Comparison of ENCODE assay signal across 12 cellular contexts in the genomic region with DNA sequence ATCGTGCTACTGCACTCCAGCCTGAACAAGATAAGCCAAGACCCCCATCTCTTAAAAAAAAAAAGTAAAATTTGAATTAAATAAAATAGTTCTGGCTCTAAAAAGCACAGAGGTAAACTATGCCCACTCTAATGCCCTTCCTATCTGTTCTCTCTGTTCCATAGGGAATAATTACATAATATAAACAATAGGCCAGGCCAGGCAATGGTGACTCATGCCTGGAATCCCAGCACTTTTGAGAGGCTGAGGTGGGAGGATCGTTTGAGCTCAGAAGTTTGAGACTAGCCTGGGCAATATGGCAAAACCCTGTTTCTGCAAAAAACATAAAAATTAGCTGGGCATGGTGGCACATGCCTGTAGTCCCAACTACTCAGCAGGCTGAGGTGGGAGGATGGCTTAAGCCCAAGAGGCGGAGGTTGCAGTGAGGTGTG. TPM values are rescaled to one million over a fixed set of nuclear protein-coding genes. Genes with fewer than 3 reads are reported as not detected.
A peak's percentile ranks its signal among the peaks of the same experiment; 100 is the strongest.
DNase-seq lines count a peak whose midpoint lies in the region; ATAC-seq and TF ChIP-seq lines count a peak whose summit lies in the region.
"Had no signal": no experiment of that assay in that cellular context is flagged by ENCODE, and none has a peak within 500 bp of the region (broad histone marks: within the 10 kb centered on the region; RNA-seq: fewer than 3 reads in every experiment).

No MANE protein-coding gene starts in this region.

- no peak overlapping the region for H3K23ac ChIP-seq in mesenchymal stem cell (ENCODE audit: low read length in 2 of 2)

- H2BK15ac ChIP-seq in mesenchymal stem cell (ENCODE audit: low read depth, poor library complexity, severe bottlenecking) = no peak overlapping the region

- H2AK5ac ChIP-seq in mesenchymal stem cell (ENCODE audit: low read length, severe bottlenecking) = no peak overlapping the region

- no peak overlapping the region for H2BK12ac ChIP-seq in mesenchymal stem cell (ENCODE audit: low read length in 2 of 2)

- POLR2A ChIA-PET in AG04450 (lab: Yijun Ruan, JAX) = interaction anchor here (0.7 to 1.3 kb wide), 2 partner anchors 32 to 47 kb away, joined by 6 read pairs; a partner anchor contains a TSS

- CTCF ChIA-PET in AG04450 (lab: Charles Lee) = interaction anchor here (1.3 to 1.4 kb wide), 3 partner anchors 98 to 302 kb away, joined by 3 to 4 read pairs (median 4); no protein-coding TSS in a partner anchor

- no peak overlapping the region for H3K4me2 ChIP-seq in mesenchymal stem cell (ENCODE audit: low read length, poor library complexity, severe bottlenecking)

- no peak overlapping the region for H2BK5ac ChIP-seq in mesenchymal stem cell (ENCODE audit: low read depth, low read length, poor library complexity, severe bottlenecking)

- H3K27me3 ChIP-seq in AG04450 (ENCODE audit: control insufficient read depth, insufficient read depth, low read length) (no peaks in the 10 kb centered on the region), mesenchymal stem cell (ENCODE audit: control insufficient read depth in 1 of 2, insufficient read depth in 1 of 2, low read length in 2 of 2) (no peaks in the 10 kb centered on the region)

- TF ChIP-seq CTCF in AG04450 (IDR thresholded peaks at IDR 0.05; ENCODE audit: low read depth, low read length) = no peak

- H3K4ac ChIP-seq in mesenchymal stem cell (ENCODE audit: low read depth in 1 of 2, low read length in 2 of 2) = no peak overlapping the region

- 33% methylated on average over 2 of the region's 3 CpGs for WGBS in mesenchymal stem cell

- peak overlapping the region in 1 of 2 experiments; percentile 43 for H3K18ac ChIP-seq in mesenchymal stem cell (ENCODE audit: low read depth in 1 of 2, low read length in 2 of 2)

- H4K8ac ChIP-seq in mesenchymal stem cell (ENCODE audit: low read length) = no peak overlapping the region

- no peak overlapping the region for H3K9ac ChIP-seq in mesenchymal stem cell (ENCODE audit: low read length)

- H2BK120ac ChIP-seq in mesenchymal stem cell (ENCODE audit: low read depth, low read length) = no peak overlapping the region

- peaks cover 13% of the 10 kb centered on the region for H3K79me1 ChIP-seq in mesenchymal stem cell (replicated peaks; ENCODE audit: low read length, poor library complexity, severe bottlenecking)

- H3K36me3 ChIP-seq in mesenchymal stem cell (ENCODE audit: control insufficient read depth in 1 of 2, insufficient read depth in 2 of 2, low read depth in 1 of 2, low read length in 2 of 2) = no peaks in the 10 kb centered on the region

- peaks cover 15% of the 10 kb centered on the region for H3K4me1 ChIP-seq in mesenchymal stem cell (ENCODE audit: control insufficient read depth, insufficient read depth, low read depth, low read length)

- H3K14ac ChIP-seq in mesenchymal stem cell (ENCODE audit: low read length in 2 of 2) = no peak overlapping the region

- ATAC-seq in esophagus mucosa = no peak

- peak overlapping the region; percentile 43 for H3K27ac ChIP-seq in AG04450 (ENCODE audit: low read depth, low read length)
- no peak overlapping the region for H3K27ac ChIP-seq in mesenchymal stem cell (ENCODE audit: low read length, poor library complexity, severe bottlenecking)
- H3K27ac ChIP-seq: dorsolateral prefrontal cortex had no signal

- no peak overlapping the region for H2AFZ ChIP-seq in mesenchymal stem cell (ENCODE audit: low read depth, low read length)

- H4K91ac ChIP-seq in mesenchymal stem cell (ENCODE audit: low read length) = no peak overlapping the region

- DNase-seq in AG04450 (ENCODE audit: low read depth, low spot score) (no peak), HT1080 (ENCODE audit: low read depth) (peak; percentile 82), amniotic epithelial cell (ENCODE audit: low read depth) (peak; percentile 66), mesenchymal stem cell (peak; percentile 81), NCI-H1930 (lab: John Stamatoyannopoulos, UW) (no peak)
- no peak for DNase-seq in stimulated activated naive CD4-positive, alpha-beta T cell (lab: John Stamatoyannopoulos, UW)
- no peak for DNase-seq in activated CD4-positive, alpha-beta T cell treated with anti-CD3 and anti-CD28 coated beads, Interleukin-2, amount 50 U/mL, for 1 hour
- DNase-seq: activated CD4-positive, alpha-beta memory T cell treated with anti-CD3 and anti-CD28 coated beads, Interleukin-2, amount 10 ng/mL, durations not matched to agents 7 days and 5 days; CD4-positive, alpha-beta T cell; dorsolateral prefrontal cortex; NCI-H524 treated with DMSO at 0.1 percent for 48 hours had no signal

- H3K9me3 ChIP-seq in AG04450 (ENCODE audit: control insufficient read depth, insufficient read depth, low read length) (no peaks in the 10 kb centered on the region), mesenchymal stem cell (ENCODE audit: control insufficient read depth, low read length) (no peaks in the 10 kb centered on the region)

- no peak overlapping the region for H3K4me3 ChIP-seq in AG04450 (ENCODE audit: low read depth, low read length)
- H3K4me3 ChIP-seq in mesenchymal stem cell (ENCODE audit: insufficient read depth in 1 of 2, low read depth in 1 of 2, low read length in 2 of 2) = no peak overlapping the region
- H3K4me3 ChIP-seq: dorsolateral prefrontal cortex had no signal

RNA-seq across cellular contexts. Expression of a gene that starts 47.4 kb away (rescaled TPM):
- 37.0 and 56.1 TPM in 2 replicates for polyA plus RNA-seq in AG04450 (2011; rRNA removed)
- polyA minus RNA-seq in AG04450 (2011; rRNA and poly(A)+ RNA removed) = 118 and 132 TPM in 2 replicates
- total RNA-seq in HT1080 (2014; rRNA removed; shearing (Covaris generic)) = 54.6 and 61.2 TPM in 2 replicates
- 30.3 and 35.9 TPM in 2 replicates for polyA plus RNA-seq in HT1080 (2015; cell fraction: cytosol; rRNA removed)
- 53.0 and 56.3 TPM in 2 replicates for polyA plus RNA-seq in HT1080 (2015; cell fraction: nucleus; rRNA removed)
- polyA plus RNA-seq in mesenchymal stem cell (2013, experiment 1 of 2) = 73.4 TPM
- 68.5 TPM for polyA plus RNA-seq in mesenchymal stem cell (2013, experiment 2 of 2)
- 27.3 TPM for total RNA-seq in esophagus mucosa
- total RNA-seq: CD4-positive, alpha-beta T cell had no signal

Comparison
In these comparisons a context has a peak if more than half of its experiments do, and no peak if none do; other contexts are left out.
1. DNase-seq: peak in HT1080 (single experiment), amniotic epithelial cell (single experiment) and mesenchymal stem cell (single experiment); none in AG04450 (single experiment), stimulated activated naive CD4-positive, alpha-beta T cell (0 of 6), NCI-H1930 (0 of 2) and activated CD4-positive, alpha-beta T cell treated with anti-CD3 and anti-CD28 coated beads, Interleukin-2, amount 50 U/mL, for 1 hour (single experiment).